Comparison of ENCODE assay signal across 2 cellular contexts in the genomic region with DNA sequence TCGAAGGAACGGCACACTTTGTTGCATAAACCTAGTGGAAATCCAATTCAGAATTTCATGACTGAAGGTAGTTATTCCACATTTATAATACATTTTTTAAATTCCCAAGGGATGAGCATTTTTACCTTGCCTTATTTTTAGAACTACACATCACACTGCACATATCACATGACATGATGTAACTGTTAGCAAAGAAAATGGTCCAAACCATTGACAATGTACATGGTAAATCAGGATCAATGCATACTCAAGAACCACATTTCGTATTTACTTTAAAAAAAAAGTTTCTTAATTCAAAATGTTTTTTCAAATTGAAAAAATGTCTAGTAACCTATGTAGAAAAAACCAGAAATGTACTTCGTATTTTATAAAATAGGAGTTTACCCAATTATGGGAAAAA.
TF ChIP-seq lines count a peak whose summit lies in the region.

No MANE protein-coding gene starts in this region.

TF ChIP-seq in SK-N-SH, 30 proteins besides CTCF, POLR2A, EP300 and RAD21 (continued from another document):
- TF ChIP-seq, protein P1, sequence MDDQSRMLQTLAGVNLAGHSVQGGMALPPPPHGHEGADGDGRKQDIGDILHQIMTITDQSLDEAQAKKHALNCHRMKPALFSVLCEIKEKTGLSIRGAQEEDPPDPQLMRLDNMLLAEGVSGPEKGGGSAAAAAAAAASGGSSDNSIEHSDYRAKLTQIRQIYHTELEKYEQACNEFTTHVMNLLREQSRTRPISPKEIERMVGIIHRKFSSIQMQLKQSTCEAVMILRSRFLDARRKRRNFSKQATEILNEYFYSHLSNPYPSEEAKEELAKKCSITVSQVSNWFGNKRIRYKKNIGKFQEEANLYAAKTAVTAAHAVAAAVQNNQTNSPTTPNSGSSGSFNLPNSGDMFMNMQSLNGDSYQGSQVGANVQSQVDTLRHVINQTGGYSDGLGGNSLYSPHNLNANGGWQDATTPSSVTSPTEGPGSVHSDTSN (IDR thresholded peaks at IDR 0.05), result no peak
- TF ChIP-seq ELF1 (IDR thresholded peaks at IDR 0.05) (no peak), MEF2A (IDR thresholded peaks at IDR 0.05; ENCODE audit: borderline replicate concordance, low read depth) (peak; percentile 66), TCF12 (IDR thresholded peaks at IDR 0.05) (no peak)

TF ChIP-seq in SK-N-SH treated with all-trans-retinoic acid at 6 μM for 48 hours, 23 proteins besides CTCF, POLR2A, EP300 and RAD21 (continued from another document):
- TF ChIP-seq, protein P2, sequence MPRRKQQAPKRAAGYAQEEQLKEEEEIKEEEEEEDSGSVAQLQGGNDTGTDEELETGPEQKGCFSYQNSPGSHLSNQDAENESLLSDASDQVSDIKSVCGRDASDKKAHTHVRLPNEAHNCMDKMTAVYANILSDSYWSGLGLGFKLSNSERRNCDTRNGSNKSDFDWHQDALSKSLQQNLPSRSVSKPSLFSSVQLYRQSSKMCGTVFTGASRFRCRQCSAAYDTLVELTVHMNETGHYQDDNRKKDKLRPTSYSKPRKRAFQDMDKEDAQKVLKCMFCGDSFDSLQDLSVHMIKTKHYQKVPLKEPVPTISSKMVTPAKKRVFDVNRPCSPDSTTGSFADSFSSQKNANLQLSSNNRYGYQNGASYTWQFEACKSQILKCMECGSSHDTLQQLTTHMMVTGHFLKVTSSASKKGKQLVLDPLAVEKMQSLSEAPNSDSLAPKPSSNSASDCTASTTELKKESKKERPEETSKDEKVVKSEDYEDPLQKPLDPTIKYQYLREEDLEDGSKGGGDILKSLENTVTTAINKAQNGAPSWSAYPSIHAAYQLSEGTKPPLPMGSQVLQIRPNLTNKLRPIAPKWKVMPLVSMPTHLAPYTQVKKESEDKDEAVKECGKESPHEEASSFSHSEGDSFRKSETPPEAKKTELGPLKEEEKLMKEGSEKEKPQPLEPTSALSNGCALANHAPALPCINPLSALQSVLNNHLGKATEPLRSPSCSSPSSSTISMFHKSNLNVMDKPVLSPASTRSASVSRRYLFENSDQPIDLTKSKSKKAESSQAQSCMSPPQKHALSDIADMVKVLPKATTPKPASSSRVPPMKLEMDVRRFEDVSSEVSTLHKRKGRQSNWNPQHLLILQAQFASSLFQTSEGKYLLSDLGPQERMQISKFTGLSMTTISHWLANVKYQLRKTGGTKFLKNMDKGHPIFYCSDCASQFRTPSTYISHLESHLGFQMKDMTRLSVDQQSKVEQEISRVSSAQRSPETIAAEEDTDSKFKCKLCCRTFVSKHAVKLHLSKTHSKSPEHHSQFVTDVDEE (CRISPR knock-in tag; IDR thresholded peaks at IDR 0.05), result no peak
- no peak for TF ChIP-seq ZFP30 (CRISPR knock-in tag; IDR thresholded peaks at IDR 0.05)
- no peak for TF ChIP-seq ZFP3 (CRISPR knock-in tag; IDR thresholded peaks at IDR 0.05)
- TF ChIP-seq ZNF565 (CRISPR knock-in tag; conservative IDR thresholded peaks at IDR 0.05; ENCODE audit: low read depth), result no peak
- no peak for TF ChIP-seq ZC3H10 (CRISPR knock-in tag; IDR thresholded peaks at IDR 0.05)
- no peak for TF ChIP-seq TCF4 (CRISPR knock-in tag; IDR thresholded peaks at IDR 0.05; ENCODE audit: borderline replicate concordance)
- no peak for TF ChIP-seq ZNF70 (CRISPR knock-in tag; IDR thresholded peaks at IDR 0.05)
- no peak for TF ChIP-seq SNAI2 (CRISPR knock-in tag; IDR thresholded peaks at IDR 0.05)
- no peak for TF ChIP-seq ESRRG (CRISPR knock-in tag; IDR thresholded peaks at IDR 0.05)
- no peak for TF ChIP-seq TOX (CRISPR knock-in tag; IDR thresholded peaks at IDR 0.05; ENCODE audit: borderline replicate concordance)
- no peak for TF ChIP-seq OSR1 (CRISPR knock-in tag; IDR thresholded peaks at IDR 0.05)
- TF ChIP-seq BACH2 (CRISPR knock-in tag; IDR thresholded peaks at IDR 0.05; ENCODE audit: borderline replicate concordance), result no peak
- no peak for TF ChIP-seq ZNF8 (CRISPR knock-in tag; IDR thresholded peaks at IDR 0.05)
